ENCODE assay signal across 8 cellular contexts in the genomic region with DNA sequence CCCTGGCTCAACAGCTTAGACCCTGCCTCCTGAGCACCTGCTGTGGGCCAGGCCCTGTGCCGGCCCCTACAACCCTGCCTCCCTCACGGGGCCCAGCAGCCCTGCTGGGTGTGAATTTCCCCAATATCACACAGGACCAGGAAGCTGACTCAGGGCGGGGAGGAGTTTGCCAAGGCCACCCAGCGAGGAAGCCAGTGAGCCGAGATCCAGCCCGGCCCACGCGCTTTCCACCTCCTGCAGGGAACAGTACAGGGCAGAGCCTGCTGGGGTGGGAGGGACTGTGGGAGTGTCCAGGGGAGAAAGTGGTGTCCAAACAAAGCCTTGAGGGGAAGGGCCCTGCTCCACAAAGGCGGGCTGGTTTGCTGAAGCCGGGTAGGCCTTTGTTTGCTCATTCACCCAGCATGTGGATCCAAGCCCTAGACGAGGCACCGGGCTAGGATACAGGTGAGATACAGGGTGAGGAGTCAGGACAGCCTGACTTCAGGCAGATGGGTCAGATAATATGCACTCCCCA. TPM values are rescaled to one million over a fixed set of nuclear protein-coding genes. Genes with fewer than 3 reads are reported as not detected.
DNase-seq lines count a peak whose midpoint lies in the region; ATAC-seq and TF ChIP-seq lines count a peak whose summit lies in the region.

No MANE protein-coding gene starts in this region.

- peak; percentile 68 for DNase-seq in BJ (ENCODE audit: low read depth)
- peak; percentile 92 for DNase-seq in IMR-90
- peak; percentile 80 for DNase-seq in amniotic stem cell (lab: John Stamatoyannopoulos, UW)
- DNase-seq in left ventricle myocardium superior, result peak; percentile 93

- peak overlapping the region; percentile 87 for H2AK9ac ChIP-seq in IMR-90 (replicated peaks; ENCODE audit: low read depth, low read length, poor library complexity)

- peak overlapping the region; percentile 53; the same call in 1 of the 3 replicates for H2BK15ac ChIP-seq in IMR-90 (ENCODE audit: low read depth, low read length)

- peaks cover 6% of the 10 kb centered on the region; the same call in 1 of the 2 replicates for H3K9me1 ChIP-seq in IMR-90 (ENCODE audit: insufficient read depth, low read length)

- H2BK120ac ChIP-seq in IMR-90 (ENCODE audit: low read depth, low read length), result peak overlapping the region; percentile 77

- in situ Hi-C loops in IMR-90 (cut with MboI; ENCODE audit: low sequenced_read_pairs), result no loop called here

- intact Hi-C loops in IMR-90 (cut with micrococcal nuclease), result no loop called here
- intact Hi-C loops in left ventricle myocardium superior (cut with micrococcal nuclease), result loop anchor here (10.0 kb wide), 1 partner anchor 58 kb away; no protein-coding TSS in a partner anchor

- WGBS in IMR-90 (ENCODE audit: extremely low coverage in 2 of 2, insufficient read length in 1 of 2), 2 experiments, result no CpG with 5 or more reads among the region's 12 CpGs

- H4K5ac ChIP-seq in IMR-90 (ENCODE audit: low read depth, low read length), result peak overlapping the region; percentile 82

- H3K27me3 ChIP-seq in BJ (ENCODE audit: control insufficient read depth, insufficient read depth, low read length) (no peaks in the 10 kb centered on the region), IMR-90 (ENCODE audit: control insufficient read depth, insufficient read depth, low read length) (no peaks in the 10 kb centered on the region; the same call in 1 of the 2 replicates), rectal smooth muscle tissue (ENCODE audit: control insufficient read depth, insufficient read depth, low read length) (no peaks in the 10 kb centered on the region)

- peaks cover 20% of the 10 kb centered on the region for H3K4me1 ChIP-seq in IMR-90 (ENCODE audit: control insufficient read depth, insufficient read depth, low read length)
- H3K4me1 ChIP-seq in rectal smooth muscle tissue (ENCODE audit: control insufficient read depth, insufficient read depth, low read length), result peaks cover 10% of the 10 kb centered on the region

- ATAC-seq in IMR-90 (ENCODE audit: low read depth) (peak; percentile 98), left ventricle myocardium superior (peak; percentile 85), GM21825 (IDR thresholded peaks at IDR 0.05; ENCODE audit: unreplicated experiment) (no peak), GM18519 (IDR thresholded peaks at IDR 0.05; ENCODE audit: low FRiP score, unreplicated experiment) (no peak), HG03039 (IDR thresholded peaks at IDR 0.05; ENCODE audit: unreplicated experiment) (no peak)

- H3K4me2 ChIP-seq in IMR-90 (ENCODE audit: low read depth, low read length), result no peak overlapping the region

- BruUV-seq in IMR-90 (replicated peaks; lab: Mats Ljungman, UMichigan), result no TSS peak

- H3K36me3 ChIP-seq in BJ (ENCODE audit: control insufficient read depth, insufficient read depth, low read length) (no peaks in the 10 kb centered on the region), IMR-90 (ENCODE audit: control insufficient read depth, insufficient read depth, low read length) (no peaks in the 10 kb centered on the region), rectal smooth muscle tissue (ENCODE audit: control insufficient read depth, insufficient read depth, low read length) (no peaks in the 10 kb centered on the region)

- peak overlapping the region; percentile 68 to 86 for H4K8ac ChIP-seq in IMR-90 (ENCODE audit: low read depth in 2 of 2, low read length in 2 of 2)

- dilution Hi-C loops in IMR-90 (cut with HindIII; ENCODE audit: low sequenced_read_pairs, unreplicated experiment), result no loop called here

- CTCF ChIA-PET in BJ (lab: Yijun Ruan, JAX) (interaction anchor here (1.1 kb wide), 1 partner anchor 23 kb away, joined by 3 read pairs; no protein-coding TSS in a partner anchor), IMR-90 (lab: Yijun Ruan, JAX) (interaction anchor here (0.6 kb wide), 1 partner anchor 810 kb away, joined by 3 read pairs; no protein-coding TSS in a partner anchor)

- no peak overlapping the region for H3K23ac ChIP-seq in IMR-90 (ENCODE audit: low read depth, low read length)

- no peaks in the 10 kb centered on the region for H3K9me3 ChIP-seq in IMR-90 (ENCODE audit: control insufficient read depth, insufficient read depth, low read length)

- TF ChIP-seq RAD21 in IMR-90 (IDR thresholded peaks at IDR 0.05; ENCODE audit: low read length), result no peak

- peak overlapping the region; percentile 38 for H3K9ac ChIP-seq in IMR-90 (ENCODE audit: low read depth, low read length)
- no peak overlapping the region for H3K9ac ChIP-seq in rectal smooth muscle tissue (ENCODE audit: low read length)

- H3K79me1 ChIP-seq in IMR-90 (ENCODE audit: low read depth in 1 of 2, low read length in 2 of 2), result no peaks in the 10 kb centered on the region

- H3K56ac ChIP-seq in IMR-90 (ENCODE audit: extremely low read depth, insufficient read depth, low read length), result peak overlapping the region; percentile 35; the same call in 1 of the 2 replicates

- H3K14ac ChIP-seq in IMR-90 (replicated peaks; ENCODE audit: low read depth, low read length), result peak overlapping the region; percentile 35

- H3K27ac ChIP-seq in IMR-90 (ENCODE audit: insufficient read depth, low read length) (peak overlapping the region; percentile 30; the same call in 1 of the 2 replicates), rectal smooth muscle tissue (ENCODE audit: low read depth, low read length) (peak overlapping the region; percentile 58)

- peak overlapping the region; percentile 57 for H2BK20ac ChIP-seq in IMR-90 (ENCODE audit: low read depth, low read length)

- H3K4me3 ChIP-seq in BJ (ENCODE audit: low read depth, low read length), result no peak overlapping the region
- no peak overlapping the region for H3K4me3 ChIP-seq in IMR-90 (ENCODE audit: insufficient read depth, low read depth, low read length)
- H3K4me3 ChIP-seq in rectal smooth muscle tissue (ENCODE audit: low read length), result no peak overlapping the region

- peak overlapping the region; percentile 88 for H2AFZ ChIP-seq in IMR-90 (replicated peaks; ENCODE audit: low read length, poor library complexity)

- peak overlapping the region; percentile 76 for H3K4ac ChIP-seq in IMR-90 (ENCODE audit: low read depth, low read length)

- H2AK5ac ChIP-seq in IMR-90 (ENCODE audit: low read depth, low read length), result peak overlapping the region; percentile 86

- POLR2A ChIA-PET in BJ (lab: Charles Lee) (interaction anchor here (0.6 kb wide), 1 partner anchor 26 kb away, joined by 4 read pairs; no protein-coding TSS in a partner anchor), IMR-90 (lab: Charles Lee; ENCODE audit: unreplicated experiment) (no interaction called here)

- H3K18ac ChIP-seq in IMR-90 (ENCODE audit: low read depth, low read length), result 0 out of 2 replicates have a peak overlapping the region, but pooled peaks have one; percentile 24

- H4K91ac ChIP-seq in IMR-90 (ENCODE audit: insufficient read depth, low read depth, low read length), result peak overlapping the region; percentile 76

- H2BK5ac ChIP-seq in IMR-90 (ENCODE audit: low read depth, low read length, poor library complexity, severe bottlenecking), result peak overlapping the region; percentile 57

- TF ChIP-seq CTCF in BJ (IDR thresholded peaks at IDR 0.05; ENCODE audit: insufficient read depth, low read depth, low read length) (no peak), IMR-90 (conservative IDR thresholded peaks at IDR 0.05; ENCODE audit: low read depth, low read length) (no peak)

- no peak for TF ChIP-seq POLR2A in IMR-90 (IDR thresholded peaks at IDR 0.05; ENCODE audit: low read depth, low read length)

- H4K20me1 ChIP-seq in IMR-90 (ENCODE audit: insufficient read depth, low read length), result no peaks in the 10 kb centered on the region

TF ChIP-seq in IMR-90, 13 proteins besides CTCF, POLR2A, EP300 and RAD21:
- TF ChIP-seq CEBPB (IDR thresholded peaks at IDR 0.05; ENCODE audit: low read depth, low read length), result no peak
- TF ChIP-seq FOS (IDR thresholded peaks at IDR 0.05; ENCODE audit: low read depth, low read length), result peak; percentile 23; the same call in 1 of the 2 replicates
- TF ChIP-seq MXI1 (IDR thresholded peaks at IDR 0.05; ENCODE audit: borderline replicate concordance, low read depth, low read length), result 0 out of 2 replicates have a peak, but pooled peaks have one; percentile 28
- TF ChIP-seq MAZ (IDR thresholded peaks at IDR 0.05; ENCODE audit: borderline replicate concordance, low read depth, low read length), result peak; percentile 42; the same call in 1 of the 2 replicates
- 0 out of 2 replicates have a peak, but pooled peaks have one; percentile 6 for TF ChIP-seq MAFK (IDR thresholded peaks at IDR 0.05; ENCODE audit: low read depth, low read length)
- TF ChIP-seq, protein P1, sequence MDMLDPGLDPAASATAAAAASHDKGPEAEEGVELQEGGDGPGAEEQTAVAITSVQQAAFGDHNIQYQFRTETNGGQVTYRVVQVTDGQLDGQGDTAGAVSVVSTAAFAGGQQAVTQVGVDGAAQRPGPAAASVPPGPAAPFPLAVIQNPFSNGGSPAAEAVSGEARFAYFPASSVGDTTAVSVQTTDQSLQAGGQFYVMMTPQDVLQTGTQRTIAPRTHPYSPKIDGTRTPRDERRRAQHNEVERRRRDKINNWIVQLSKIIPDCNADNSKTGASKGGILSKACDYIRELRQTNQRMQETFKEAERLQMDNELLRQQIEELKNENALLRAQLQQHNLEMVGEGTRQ (IDR thresholded peaks at IDR 0.05; ENCODE audit: low read depth, low read length), result no peak
- TF ChIP-seq RCOR1 (IDR thresholded peaks at IDR 0.05; ENCODE audit: insufficient replicate concordance, low read length), result peak; percentile 35
- TF ChIP-seq BHLHE40 (IDR thresholded peaks at IDR 0.05; ENCODE audit: low read depth, low read length), result peak; percentile 67; the same call in 1 of the 2 replicates

RNA-seq across cellular contexts. Expression of a gene that starts 26.8 kb away (rescaled TPM):
- polyA plus RNA-seq in BJ (2011; rRNA removed) (3,985 and 4,772 TPM in 2 replicates), IMR-90 (2012; rRNA removed) (3,097 and 3,312 TPM in 2 replicates)
- 1,678 and 3,093 TPM in 2 replicates for polyA minus RNA-seq in BJ (2011; rRNA and poly(A)+ RNA removed)
- total RNA-seq in IMR-90 (2012; rRNA removed) (2,871 and 3,750 TPM in 2 replicates), left ventricle myocardium superior (319 TPM)
- polyA plus RNA-seq in IMR-90 (2012; cell fraction: cytosol; rRNA removed), result 2,912 and 3,812 TPM in 2 replicates
- polyA plus RNA-seq in IMR-90 (2012; cell fraction: nucleus; rRNA removed; ENCODE audit: low replicate concordance), result 2,181 and 2,704 TPM in 2 replicates

RNA-seq across cellular contexts. Expression of a gene that starts 47.8 kb away (rescaled TPM):
- polyA plus RNA-seq in BJ (2011; rRNA removed) (0.02 and 0.13 TPM in 2 replicates), IMR-90 (2012; rRNA removed) (0.07 and 0.09 TPM in 2 replicates)
- 0.05 and 0.09 TPM in 2 replicates for polyA minus RNA-seq in BJ (2011; rRNA and poly(A)+ RNA removed)
- total RNA-seq in IMR-90 (2012; rRNA removed) (not detected in 2 replicates), left ventricle myocardium superior (19.9 TPM)
- polyA plus RNA-seq in IMR-90 (2012; cell fraction: cytosol; rRNA removed), result 0.09 and 0.10 TPM in 2 replicates
- 0.06 and 0.09 TPM in 2 replicates for polyA plus RNA-seq in IMR-90 (2012; cell fraction: nucleus; rRNA removed; ENCODE audit: low replicate concordance)

RNA-seq across cellular contexts. Expression of a gene that starts 57.2 kb away (rescaled TPM):
- polyA plus RNA-seq in BJ (2011; rRNA removed), result 44.4 and 65.6 TPM in 2 replicates
- 13.8 and 16.7 TPM in 2 replicates for polyA minus RNA-seq in BJ (2011; rRNA and poly(A)+ RNA removed)
- 6.3 and 19.7 TPM in 2 replicates for total RNA-seq in IMR-90 (2012; rRNA removed)
- polyA plus RNA-seq in IMR-90 (2012; rRNA removed), result 81.5 and 82.8 TPM in 2 replicates
- polyA plus RNA-seq in IMR-90 (2012; cell fraction: cytosol; rRNA removed), result 12.5 and 103 TPM in 2 replicates
- polyA plus RNA-seq in IMR-90 (2012; cell fraction: nucleus; rRNA removed; ENCODE audit: low replicate concordance), result 69.4 and 179 TPM in 2 replicates
- total RNA-seq in left ventricle myocardium superior, result 41.3 TPM

Comparison
In these comparisons a context has a peak if more than half of its experiments do, and no peak if none do; other contexts are left out.
1. ATAC-seq: peak in IMR-90 (single experiment) and left ventricle myocardium superior (single experiment); none in GM21825 (single experiment), GM18519 (single experiment) and HG03039 (single experiment).
2. RNA of a gene that starts 47.8 kb away (total RNA-seq): 19.9 TPM in left ventricle myocardium superior (single experiment); not detected in IMR-90; every median in the first group is over 10 times any median in the second.
3. Peak in every context shown above with its lines, with median percentiles within 50 percentile points of each other: DNase-seq.